ENCODE assay signal across 11 cellular contexts in genomic region chr1:178869114-178869697, GRCh38. TPM values are rescaled to one million over a fixed set of nuclear protein-coding genes. Genes with fewer than 3 reads are reported as not detected.
DNase-seq lines count a peak whose midpoint lies in the region; ATAC-seq and TF ChIP-seq lines count a peak whose summit lies in the region.
"Had no signal": no experiment of that assay in that cellular context is flagged by ENCODE, and none has a peak within 500 bp of the region (broad histone marks: within the 10 kb centered on the region; RNA-seq: fewer than 3 reads in every experiment).

No MANE protein-coding gene starts in this region.

- peaks cover 0 to 18% (median 0%) of the 10 kb centered on the region in 4 donors for H3K36me3 ChIP-seq in sigmoid colon
- H3K36me3 ChIP-seq: SJSA1 had no signal

- H3K27ac ChIP-seq in sigmoid colon = peak overlapping the region; percentile 74 to 80 (median 77)
- H3K27ac ChIP-seq: HL-60, SJSA1 had no signal

- TF ChIP-seq EP300 in sigmoid colon (IDR thresholded peaks at IDR 0.05) = no peak

- WGBS in sigmoid colon, 2 donors = 69 to 86% methylated on average over 3 of the region's 3 CpGs

- intact Hi-C loops in sigmoid colon (cut with DNase I) = loop anchor here (1.0 kb wide), 1 partner anchor 83 kb away; no protein-coding TSS in a partner anchor

- peak overlapping the region; percentile 0 for H3K4me3 ChIP-seq in astrocyte of the spinal cord (ENCODE audit: low read depth, low read length)
- peak overlapping the region; percentile 35 to 56 (median 50) for H3K4me3 ChIP-seq in sigmoid colon
- H3K4me3 ChIP-seq: lung, SJSA1 had no signal

- TF ChIP-seq CTCF in astrocyte of the spinal cord (IDR thresholded peaks at IDR 0.05; ENCODE audit: low read depth, low read length) = no peak
- no peak for TF ChIP-seq CTCF in sigmoid colon (IDR thresholded peaks at IDR 0.05)

- ATAC-seq in activated CD4-positive, CD25-positive, alpha-beta regulatory T cell treated with anti-CD3 and anti-CD28 coated beads, Interleukin-2, amount 50 U/mL, for 24 hours = no peak
- ATAC-seq in HG02678 (IDR thresholded peaks at IDR 0.05; ENCODE audit: unreplicated experiment) = no peak

- peaks cover 0 to 50% (median 39%) of the 10 kb centered on the region in 4 donors for H3K4me1 ChIP-seq in sigmoid colon

- DNase-seq in EL = peak; percentile 37
- DNase-seq in astrocyte of the spinal cord (ENCODE audit: low read depth, low spot score) = peak; percentile 52
- peak; percentile 7 for DNase-seq in iPS DF 19.7 (ENCODE audit: low read depth, low spot score)
- DNase-seq in sigmoid colon = no peak
- DNase-seq in DMS79 (lab: John Stamatoyannopoulos, UW) = no peak
- DNase-seq in NCI-H2107 treated with DMSO at 0.1 percent for 48 hours (lab: John Stamatoyannopoulos, UW; ENCODE audit: unreplicated experiment) = no peak

- H3K9me3 ChIP-seq in sigmoid colon = no peaks in the 10 kb centered on the region
- H3K9me3 ChIP-seq: SJSA1 had no signal

- no peak for TF ChIP-seq POLR2A in sigmoid colon (IDR thresholded peaks at IDR 0.05)

- in situ Hi-C loops in astrocyte of the spinal cord (cut with HindIII; ENCODE audit: low sequenced_read_pairs) = no loop called here

- no peaks in the 10 kb centered on the region for H3K27me3 ChIP-seq in sigmoid colon
- H3K27me3 ChIP-seq: SJSA1 had no signal

RNA-seq across cellular contexts. Expression of gene ANGPTL1, which starts 1.7 kb away (rescaled TPM):
- 100 to 1,000 TPM; 117 to 173 (median 140) TPM for total RNA-seq in sigmoid colon
- polyA plus RNA-seq in sigmoid colon = 10 to 100 TPM in 1 of 3 donors, 1 to 10 TPM in 2; 1.4 to 20.7 (median 5.4) TPM

Comparison
In these comparisons a context has a peak if more than half of its experiments do, and no peak if none do; other contexts are left out.
1. DNase-seq: peak in EL (single experiment), astrocyte of the spinal cord (single experiment) and iPS DF 19.7 (single experiment); none in sigmoid colon (single experiment), DMS79 (single experiment) and NCI-H2107 treated with DMSO at 0.1 percent for 48 hours (single experiment).